In genomic region chr19:12985049-12985776, GRCh38 we compare ENCODE assay signal across 7 cellular contexts. TPM values are rescaled to one million over a fixed set of nuclear protein-coding genes. Genes with fewer than 3 reads are reported as not detected.
DNase-seq lines count a peak whose midpoint lies in the region; ATAC-seq and TF ChIP-seq lines count a peak whose summit lies in the region.

No MANE protein-coding gene starts in this region.

- peaks cover 39% of the 10 kb centered on the region for H3K27me3 ChIP-seq in GM23338 (ENCODE audit: insufficient read depth)

- no TSS peak for BruUV-seq in OCI-LY7 (replicated peaks; lab: Mats Ljungman, UMichigan)

- no peak overlapping the region for H3K27ac Mint-ChIP-seq in GM23338

- no peaks in the 10 kb centered on the region for H3K9me3 ChIP-seq in OCI-LY7 (ENCODE audit: low read length)

- H3K4me1 ChIP-seq in GM23338 (ENCODE audit: insufficient read depth), result no peaks in the 10 kb centered on the region; the same call in 1 of the 2 replicates
- H3K4me1 ChIP-seq in OCI-LY7 (ENCODE audit: insufficient read depth, low read length, poor library complexity, severe bottlenecking), result no peaks in the 10 kb centered on the region

- DNase-seq in GM23338 (ENCODE audit: low spot score) (no peak), SHP77 (lab: John Stamatoyannopoulos, UW) (peak; percentile 42 to 63), hepatic stellate cell (ENCODE audit: low spot score) (peak; percentile 86), OCI-M1 (lab: John Stamatoyannopoulos, UW) (no peak), OCI-LY7 (ENCODE audit: low spot score) (no peak)
- peak; percentile 26 to 30 for DNase-seq in stimulated activated CD8-positive, alpha-beta memory T cell treated with anti-CD3 and anti-CD28 coated beads, Interleukin-7, amount 100 ng/mL, for 4 hours (ENCODE audit: low read depth in 2 of 2)
- no peak for DNase-seq in stimulated activated CD4-positive, alpha-beta T cell treated with anti-CD3 and anti-CD28 coated beads, Interleukin-15, amount 100 ng/mL, for 24 hours

- H3K36me3 ChIP-seq in GM23338 (ENCODE audit: insufficient read depth) (no peaks in the 10 kb centered on the region), OCI-LY7 (ENCODE audit: insufficient read depth, low read length) (no peaks in the 10 kb centered on the region)

- CTCF ChIA-PET in OCI-LY7 (lab: Charles Lee; ENCODE audit: unreplicated experiment), result interaction anchor here (0.8 kb wide), 1 partner anchor 76 kb away, joined by 3 read pairs; no protein-coding TSS in a partner anchor

- H3K4me3 ChIP-seq in GM23338 (no peak overlapping the region), OCI-LY7 (ENCODE audit: low read depth, low read length, poor library complexity, severe bottlenecking) (no peak overlapping the region)

- intact Hi-C loops in OCI-LY7 (cut with micrococcal nuclease; ENCODE audit: unreplicated experiment), result no loop called here

- POLR2A ChIA-PET in OCI-LY7 (lab: Charles Lee), result interaction anchor here (0.8 kb wide), 1 partner anchor 343 kb away, joined by 3 read pairs; no protein-coding TSS in a partner anchor

- H3K79me2 ChIP-seq in GM23338 (replicated peaks; ENCODE audit: insufficient read depth) (no peaks in the 10 kb centered on the region), OCI-LY7 (ENCODE audit: insufficient read depth, low read depth, low read length) (no peaks in the 10 kb centered on the region)

- peak overlapping the region; percentile 57; the same call in 1 of the 2 replicates for H3K4me2 ChIP-seq in GM23338
- H3K4me2 ChIP-seq in OCI-LY7 (ENCODE audit: low read length), result no peak overlapping the region

- H3K36me3 Mint-ChIP-seq in GM23338 (ENCODE audit: low read depth), result no peaks in the 10 kb centered on the region

- peaks cover 13% of the 10 kb centered on the region; the same call in 1 of the 2 replicates for H3F3A ChIP-seq in GM23338 (replicated peaks; ENCODE audit: low read depth)

- H3K9me2 ChIP-seq in GM23338 (ENCODE audit: insufficient read depth) (no peaks in the 10 kb centered on the region), OCI-LY7 (ENCODE audit: insufficient read depth, low read length) (no peaks in the 10 kb centered on the region)

- no peak overlapping the region; the same call in 2 of the 3 replicates for H3K4me3 Mint-ChIP-seq in GM23338

- H3K27ac ChIP-seq in GM23338 (ENCODE audit: low read depth) (no peak overlapping the region), OCI-LY7 (ENCODE audit: low read depth, low read length, poor library complexity, severe bottlenecking) (no peak overlapping the region)

- H3K27me3 Mint-ChIP-seq in GM23338 (ENCODE audit: insufficient read depth, low read depth, poor library complexity), result peaks cover 18% of the 10 kb centered on the region

- H4K20me1 ChIP-seq in GM23338 (replicated peaks; ENCODE audit: insufficient read depth) (no peaks in the 10 kb centered on the region), OCI-LY7 (ENCODE audit: insufficient read depth, low read length) (no peaks in the 10 kb centered on the region)

- H3K4me1 Mint-ChIP-seq in GM23338, result peaks cover 9% of the 10 kb centered on the region

- TF ChIP-seq CTCF in GM23338 (conservative IDR thresholded peaks at IDR 0.05; ENCODE audit: low read depth in 2 of 2) (no peak), OCI-LY7 (conservative IDR thresholded peaks at IDR 0.05; ENCODE audit: low read length) (no peak)

- H3K9me3 Mint-ChIP-seq in GM23338, result no peaks in the 10 kb centered on the region

- no peak for ATAC-seq in GM23338

- H2AFZ ChIP-seq in GM23338 (peak overlapping the region; percentile 28; the same call in 1 of the 2 replicates), OCI-LY7 (ENCODE audit: low read length) (no peak overlapping the region)

TF ChIP-seq in GM23338, 12 proteins besides CTCF, POLR2A, EP300 and RAD21 (continues in another document):
- TF ChIP-seq CREB1 (CRISPR knock-in tag; IDR thresholded peaks at IDR 0.05; ENCODE audit: low read depth) (no peak), REST (IDR thresholded peaks at IDR 0.05; ENCODE audit: unreplicated experiment) (no peak), JUNB (IDR thresholded peaks at IDR 0.05; ENCODE audit: unreplicated experiment) (no peak), NANOG (IDR thresholded peaks at IDR 0.05; ENCODE audit: borderline replicate concordance) (no peak), EZH2phosphoT487 (IDR thresholded peaks at IDR 0.05; ENCODE audit: unreplicated experiment) (no peak), POLR2AphosphoS5 (IDR thresholded peaks at IDR 0.05; ENCODE audit: low read depth) (no peak)
- TF ChIP-seq, protein P1, sequence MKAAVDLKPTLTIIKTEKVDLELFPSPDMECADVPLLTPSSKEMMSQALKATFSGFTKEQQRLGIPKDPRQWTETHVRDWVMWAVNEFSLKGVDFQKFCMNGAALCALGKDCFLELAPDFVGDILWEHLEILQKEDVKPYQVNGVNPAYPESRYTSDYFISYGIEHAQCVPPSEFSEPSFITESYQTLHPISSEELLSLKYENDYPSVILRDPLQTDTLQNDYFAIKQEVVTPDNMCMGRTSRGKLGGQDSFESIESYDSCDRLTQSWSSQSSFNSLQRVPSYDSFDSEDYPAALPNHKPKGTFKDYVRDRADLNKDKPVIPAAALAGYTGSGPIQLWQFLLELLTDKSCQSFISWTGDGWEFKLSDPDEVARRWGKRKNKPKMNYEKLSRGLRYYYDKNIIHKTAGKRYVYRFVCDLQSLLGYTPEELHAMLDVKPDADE (IDR thresholded peaks at IDR 0.05), result no peak

RNA-seq across cellular contexts. Expression of gene NFIX, which starts 10.1 kb away (rescaled TPM):
- total RNA-seq in GM23338 (2014; rRNA removed; shearing (Covaris generic)), result 0.14 and 1.2 TPM in 2 replicates
- polyA plus RNA-seq in GM23338 (2016; fragmentation: Nextera tagmentation; extraction: Ambion mirVana), result 0.06 and 0.31 TPM in 2 replicates
- 0.03 and 0.16 TPM in 2 replicates for total RNA-seq in OCI-LY7 (2014; rRNA removed; shearing (Covaris generic))
- 0.68 and 0.72 TPM in 2 replicates for total RNA-seq in OCI-LY7 (2022)

RNA-seq across cellular contexts. Expression of gene DAND5, which starts 15.8 kb away (rescaled TPM):
- total RNA-seq in GM23338 (2014; rRNA removed; shearing (Covaris generic)), result 0.28 TPM in 1 of 2 replicates, not detected in the other
- 0.10 and 0.18 TPM in 2 replicates for polyA plus RNA-seq in GM23338 (2016; fragmentation: Nextera tagmentation; extraction: Ambion mirVana)
- 0.06 and 0.18 TPM in 2 replicates for total RNA-seq in OCI-LY7 (2014; rRNA removed; shearing (Covaris generic))
- total RNA-seq in OCI-LY7 (2022), result 0.77 and 0.84 TPM in 2 replicates

RNA-seq across cellular contexts. Expression of gene GADD45GIP1, which starts 28.2 kb away (rescaled TPM):
- total RNA-seq in GM23338 (2014; rRNA removed; shearing (Covaris generic)), result 46.5 and 63.9 TPM in 2 replicates
- 255 and 290 TPM in 2 replicates for polyA plus RNA-seq in GM23338 (2016; fragmentation: Nextera tagmentation; extraction: Ambion mirVana)
- 29.5 and 43.0 TPM in 2 replicates for total RNA-seq in OCI-LY7 (2014; rRNA removed; shearing (Covaris generic))
- total RNA-seq in OCI-LY7 (2022), result 24.7 and 32.4 TPM in 2 replicates

RNA-seq across cellular contexts. Expression of gene RAD23A, which starts 39.6 kb away (rescaled TPM):
- 67.0 and 69.7 TPM in 2 replicates for total RNA-seq in GM23338 (2014; rRNA removed; shearing (Covaris generic))
- polyA plus RNA-seq in GM23338 (2016; fragmentation: Nextera tagmentation; extraction: Ambion mirVana), result 121 and 127 TPM in 2 replicates
- total RNA-seq in OCI-LY7 (2014; rRNA removed; shearing (Covaris generic)), result 237 and 243 TPM in 2 replicates
- total RNA-seq in OCI-LY7 (2022), result 171 and 183 TPM in 2 replicates

RNA-seq across cellular contexts. Expression of gene CALR, which starts 46.8 kb away (rescaled TPM):
- total RNA-seq in GM23338 (2014; rRNA removed; shearing (Covaris generic)), result 724 and 760 TPM in 2 replicates
- polyA plus RNA-seq in GM23338 (2016; fragmentation: Nextera tagmentation; extraction: Ambion mirVana), result 1,131 and 1,182 TPM in 2 replicates
- 1,039 and 1,069 TPM in 2 replicates for total RNA-seq in OCI-LY7 (2014; rRNA removed; shearing (Covaris generic))
- total RNA-seq in OCI-LY7 (2022), result 398 and 581 TPM in 2 replicates

Comparison
In these comparisons a context has a peak if more than half of its experiments do, and no peak if none do; other contexts are left out.
1. DNase-seq: peak in SHP77 (2 of 2), hepatic stellate cell (single experiment) and stimulated activated CD8-positive, alpha-beta memory T cell treated with anti-CD3 and anti-CD28 coated beads, Interleukin-7, amount 100 ng/mL, for 4 hours (2 of 2); none in GM23338 (single experiment), stimulated activated CD4-positive, alpha-beta T cell treated with anti-CD3 and anti-CD28 coated beads, Interleukin-15, amount 100 ng/mL, for 24 hours (single experiment), OCI-M1 (single experiment) and OCI-LY7 (single experiment).